In the genomic region with DNA sequence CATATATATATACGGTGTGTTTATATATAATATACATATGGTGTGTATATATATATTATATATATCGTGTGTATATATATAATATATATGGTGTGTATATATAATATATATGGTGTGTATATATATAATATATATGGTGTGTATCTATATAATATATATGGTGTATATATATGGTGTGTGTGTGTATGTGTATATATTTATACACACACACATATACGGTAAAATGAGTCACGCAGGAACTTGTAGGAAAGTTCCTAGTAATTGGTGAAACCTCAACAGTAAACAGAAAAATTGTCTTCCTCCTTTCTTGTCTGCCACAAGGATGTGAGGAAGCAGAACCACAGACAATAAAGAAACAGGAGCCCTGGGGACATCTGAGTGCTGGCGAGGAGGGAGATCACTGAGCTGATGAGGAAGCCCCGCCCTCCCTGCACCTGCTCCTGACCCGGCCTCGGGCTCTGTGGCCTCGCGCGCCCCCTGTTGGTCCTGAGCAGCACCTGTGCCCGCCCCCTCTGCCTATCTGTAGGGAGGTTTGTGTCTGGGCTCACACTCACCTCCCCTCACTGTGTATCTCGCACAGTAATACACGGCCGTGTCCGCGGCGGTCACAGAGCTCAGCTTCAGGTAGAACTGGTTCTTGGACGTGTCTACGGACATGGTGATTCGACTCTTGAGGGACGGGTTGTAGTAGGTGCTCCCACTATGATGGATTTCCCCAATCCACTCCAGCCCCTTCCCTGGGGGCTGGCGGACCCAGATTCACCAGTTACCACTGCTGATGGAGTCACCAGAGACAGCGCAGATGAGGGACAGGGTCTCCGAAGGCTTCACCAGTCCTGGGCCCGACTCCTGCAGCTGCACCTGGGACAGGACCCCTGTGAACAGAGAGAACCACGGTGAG, we compare ENCODE assay signal across 9 cellular contexts.
DNase-seq lines count a peak whose midpoint lies in the region; ATAC-seq and TF ChIP-seq lines count a peak whose summit lies in the region.
"Had no signal": no experiment of that assay in that cellular context is flagged by ENCODE, and none has a peak within 500 bp of the region (broad histone marks: within the 10 kb centered on the region; RNA-seq: fewer than 3 reads in every experiment).

No MANE protein-coding gene starts in this region.

- H3K9me3 ChIP-seq in DND-41 (ENCODE audit: insufficient read depth, low read length, severe bottlenecking) (no peaks in the 10 kb centered on the region), aorta (ENCODE audit: control insufficient read depth, low read length) (no peaks in the 10 kb centered on the region)
- H3K9me3 ChIP-seq: heart right ventricle had no signal

- H3K36me3 ChIP-seq in DND-41 (ENCODE audit: insufficient read depth, low read length) (no peaks in the 10 kb centered on the region), aorta (ENCODE audit: control insufficient read depth in 1 of 2, insufficient read depth in 2 of 2, low read length in 1 of 2) (no peaks in the 10 kb centered on the region)
- H3K36me3 ChIP-seq: heart right ventricle had no signal

- no peaks in the 10 kb centered on the region for H3K27me3 ChIP-seq in DND-41 (ENCODE audit: insufficient read depth, low read length, poor library complexity)
- H3K27me3 ChIP-seq in aorta (ENCODE audit: control insufficient read depth in 1 of 2, insufficient read depth in 2 of 2, low read length in 1 of 2): no peaks in the 10 kb centered on the region

- peak; percentile 98 for DNase-seq in DND-41
- DNase-seq in SK-N-DZ (ENCODE audit: low spot score): peak; percentile 29
- DNase-seq in activated naive CD4-positive, alpha-beta T cell treated with anti-CD3 and anti-CD28 coated beads for 36 hours: peak; percentile 90
- DNase-seq in stimulated activated CD4-positive, alpha-beta T cell treated with anti-CD3 and anti-CD28 coated beads, Interleukin-2, amount 100 ng/mL, for 48 hours: peak; percentile 80 to 87
- no peak for DNase-seq in aorta
- no peak for DNase-seq in 8988T

- H3K79me2 ChIP-seq in DND-41 (ENCODE audit: insufficient read depth, low read length): no peaks in the 10 kb centered on the region

- peak; percentile 93 for TF ChIP-seq CTCF in DND-41 (IDR thresholded peaks at IDR 0.05; ENCODE audit: borderline replicate concordance, extremely low read depth, low read length, poor library complexity, severe bottlenecking)

- WGBS in aorta, 2 donors: 54 to 56% methylated on average over 27 of the region's 27 CpGs

- no peak overlapping the region for H3K4me3 Mint-ChIP-seq in activated naive CD4-positive, alpha-beta T cell treated with anti-CD3 and anti-CD28 coated beads for 36 hours

- intact Hi-C loops in activated naive CD4-positive, alpha-beta T cell treated with anti-CD3 and anti-CD28 coated beads for 36 hours (cut with micrococcal nuclease): no loop called here
- intact Hi-C loops in aorta (cut with DNase I): no loop called here

- CTCF ChIA-PET in activated naive CD4-positive, alpha-beta T cell treated with anti-CD3 and anti-CD28 coated beads for 36 hours (lab: Charles Lee): interaction anchor here (0.9 to 3.4 kb wide), 13 partner anchors 9 to 232 kb away, joined by 3 to 22 read pairs (median 5); no protein-coding TSS in a partner anchor

- H3K9me3 Mint-ChIP-seq in activated naive CD4-positive, alpha-beta T cell treated with anti-CD3 and anti-CD28 coated beads for 36 hours: no peaks in the 10 kb centered on the region

- no peaks in the 10 kb centered on the region for H4K20me1 ChIP-seq in DND-41 (ENCODE audit: insufficient read depth, low read length)

- no peaks in the 10 kb centered on the region for H3K36me3 Mint-ChIP-seq in activated naive CD4-positive, alpha-beta T cell treated with anti-CD3 and anti-CD28 coated beads for 36 hours (ENCODE audit: low read depth)

- H3K4me3 ChIP-seq in DND-41 (ENCODE audit: low read depth in 1 of 2, low read length in 2 of 2): peak overlapping the region in 1 of 2 experiments; percentile 45; a peak in 2 of 4 replicates
- no peak overlapping the region for H3K4me3 ChIP-seq in aorta (ENCODE audit: low read length in 2 of 2)
- H3K4me3 ChIP-seq: heart right ventricle had no signal

- H3K9ac ChIP-seq in DND-41 (ENCODE audit: low read depth, low read length): peak overlapping the region; percentile 54

- H3K27ac ChIP-seq in DND-41 (ENCODE audit: low read length): peak overlapping the region; percentile 85
- no peak overlapping the region for H3K27ac ChIP-seq in aorta (ENCODE audit: low read depth in 1 of 2, low read length in 2 of 2)
- H3K27ac ChIP-seq: heart right ventricle had no signal

- peaks cover 3% of the 10 kb centered on the region for H3K4me1 Mint-ChIP-seq in activated naive CD4-positive, alpha-beta T cell treated with anti-CD3 and anti-CD28 coated beads for 36 hours (ENCODE audit: low read depth)

- peak overlapping the region; percentile 28; the same call in 1 of the 2 replicates for H2AFZ ChIP-seq in DND-41 (ENCODE audit: low read depth, low read length)

- no peak overlapping the region for H3K27ac Mint-ChIP-seq in activated naive CD4-positive, alpha-beta T cell treated with anti-CD3 and anti-CD28 coated beads for 36 hours

- H3K4me1 ChIP-seq in DND-41 (ENCODE audit: insufficient read depth, low read length) (peaks cover 57% of the 10 kb centered on the region), aorta (ENCODE audit: control insufficient read depth in 1 of 2, insufficient read depth in 2 of 2, low read length in 2 of 2) (no peaks in the 10 kb centered on the region)
- H3K4me1 ChIP-seq: heart right ventricle had no signal

- peaks cover 28% of the 10 kb centered on the region for H3K27me3 Mint-ChIP-seq in activated naive CD4-positive, alpha-beta T cell treated with anti-CD3 and anti-CD28 coated beads for 36 hours (ENCODE audit: low read depth)

- H3K4me2 ChIP-seq in DND-41 (ENCODE audit: insufficient read depth, low read length): peak overlapping the region; percentile 59

- ATAC-seq in DND-41 (ENCODE audit: insufficient read depth, low read depth): peak; percentile 93
- ATAC-seq in HG03342 (IDR thresholded peaks at IDR 0.05; ENCODE audit: unreplicated experiment): peak; percentile 73
- no peak for ATAC-seq in GM18858 (IDR thresholded peaks at IDR 0.05; ENCODE audit: unreplicated experiment)
- no peak for ATAC-seq in aorta (ENCODE audit: low FRiP score)
- ATAC-seq: heart right ventricle had no signal

Comparison
In these comparisons a context has a peak if more than half of its experiments do, and no peak if none do; other contexts are left out.
1. ATAC-seq: peak in DND-41 (single experiment) and HG03342 (single experiment); none in GM18858 (single experiment) and aorta (single experiment).
2. DNase-seq: peak in DND-41 (single experiment), SK-N-DZ (single experiment), activated naive CD4-positive, alpha-beta T cell treated with anti-CD3 and anti-CD28 coated beads for 36 hours (single experiment) and stimulated activated CD4-positive, alpha-beta T cell treated with anti-CD3 and anti-CD28 coated beads, Interleukin-2, amount 100 ng/mL, for 48 hours (2 of 2); none in aorta (0 of 2) and 8988T (single experiment).